In genomic region chr2:131492015-131492417, GRCh38 we compare ENCODE assay signal across 8 cellular contexts. TPM values are rescaled to one million over a fixed set of nuclear protein-coding genes. Genes with fewer than 3 reads are reported as not detected.
DNase-seq lines count a peak whose midpoint lies in the region; ATAC-seq, FAIRE-seq and TF ChIP-seq lines count a peak whose summit lies in the region.
"Not testable (repeated sequence)": the region's sequence is repeated elsewhere in the genome, so short reads cannot be mapped to it uniquely, and the experiment has no call there.

MZT2A (minus strand) TSS chr2:131492397; CDS start chr2:131492376, 21 bp downstream.

- not testable (repeated sequence) for H3K9me3 Mint-ChIP-seq in activated CD8-positive, alpha-beta memory T cell treated with anti-CD3 and anti-CD28 coated beads, Interleukin-2, amount 10 ng/mL, durations not matched to agents 7 days and 5 days (ENCODE audit: low read depth)

- H3K18ac ChIP-seq in H1 (ENCODE audit: extremely low read depth, low read length): peak within 1 kb of the TSS; percentile 95

- no CpG with 5 or more reads among the region's 53 CpGs for WGBS in A549 (ENCODE audit: missing lambda C conversion rate)
- no CpG with 5 or more reads among the region's 53 CpGs for WGBS in H1 (ENCODE audit: extremely low coverage in 1 of 2, insufficient coverage in 1 of 2, insufficient read length in 1 of 2, insufficient replicate concordance in 2 of 2, low coverage in 1 of 2, low lambda C conversion rate in 2 of 2, missing lambda C conversion rate in 1 of 2), 2 experiments
- 1% methylated on average over 14 to 53 of the region's 53 CpGs for WGBS in psoas muscle, 3 donors

- H2BK12ac ChIP-seq in H1 (ENCODE audit: low read depth, low read length): not testable (repeated sequence)

- H3K4me2 ChIP-seq in A549 (peak within 1 kb of the TSS; percentile 99), Karpas-422 (ENCODE audit: low read depth, low read length, poor library complexity, severe bottlenecking) (peak within 1 kb of the TSS; percentile 76), H1 (ENCODE audit: insufficient read depth in 1 of 2, low read depth in 2 of 2, low read length in 2 of 2) (peak within 1 kb of the TSS; percentile 41 to 96)

- H3K27ac ChIP-seq in A549: peak within 1 kb of the TSS; percentile 98 to 99
- H3K27ac ChIP-seq in Karpas-422 (ENCODE audit: low read length): peak within 1 kb of the TSS; percentile 83
- peak within 1 kb of the TSS; percentile 94 for H3K27ac ChIP-seq in H1 (ENCODE audit: low read depth, low read length)
- peak within 1 kb of the TSS; percentile 88 for H3K27ac ChIP-seq in layer of hippocampus (ENCODE audit: low read depth, low read length)
- H3K27ac ChIP-seq in psoas muscle: peak within 1 kb of the TSS; percentile 84

- not testable (repeated sequence) for H3K14ac ChIP-seq in H1 (ENCODE audit: insufficient read length)

- CTCF ChIA-PET in A549 (lab: Yijun Ruan, JAX) (interaction anchor here (0.6 to 2.7 kb wide), 21 partner anchors 9 to 753 kb away, joined by 3 to 25 read pairs (median 5); partner anchors contain the start of gene CCDC74A), H1 (lab: Charles Lee; ENCODE audit: partially characterized antibody) (interaction anchor here (0.6 to 6.3 kb wide), 17 partner anchors 10 to 1695 kb away, joined by 3 to 53 read pairs (median 4); no protein-coding TSS in a partner anchor)
- CTCF ChIA-PET in activated CD8-positive, alpha-beta memory T cell treated with anti-CD3 and anti-CD28 coated beads, Interleukin-2, amount 10 ng/mL, durations not matched to agents 7 days and 5 days (lab: Charles Lee): interaction anchor here (1.2 to 2.6 kb wide), 10 partner anchors 12 to 338 kb away, joined by 3 to 25 read pairs (median 9); partner anchors contain the start of gene CCDC74A

- H2BK20ac ChIP-seq in H1 (ENCODE audit: low read length): not testable (repeated sequence)

- H4K91ac ChIP-seq in H1 (replicated peaks; ENCODE audit: insufficient read length, low read length): peak within 1 kb of the TSS; percentile 69

- not testable (repeated sequence) for H3K9me2 ChIP-seq in Karpas-422 (replicated peaks; ENCODE audit: insufficient read depth, low read length)

- H3K56ac ChIP-seq in H1 (replicated peaks; ENCODE audit: insufficient read length, low read depth, low read length): peak within 1 kb of the TSS; percentile 90

- H3K27ac Mint-ChIP-seq in activated CD8-positive, alpha-beta memory T cell treated with anti-CD3 and anti-CD28 coated beads, Interleukin-2, amount 10 ng/mL, durations not matched to agents 7 days and 5 days: peak within 1 kb of the TSS; percentile 98

- peak within 1 kb of the TSS; percentile 69 for H3K4ac ChIP-seq in H1 (replicated peaks; ENCODE audit: insufficient read length, low read depth, low read length)

- H3K4me1 Mint-ChIP-seq in activated CD8-positive, alpha-beta memory T cell treated with anti-CD3 and anti-CD28 coated beads, Interleukin-2, amount 10 ng/mL, durations not matched to agents 7 days and 5 days: peaks cover 44% of the 10 kb centered on the region

- not testable (repeated sequence) for DNase-seq in A549 (ENCODE audit: low read depth in 1 of 2, low spot score in 1 of 2); Karpas-422; activated CD8-positive, alpha-beta memory T cell treated with anti-CD3 and anti-CD28 coated beads, Interleukin-2, amount 10 ng/mL, durations not matched to agents 7 days and 5 days; H1 (ENCODE audit: low read depth in 1 of 2, low spot score in 2 of 2)
- DNase-seq in psoas muscle: peak in 1 of 2 donors; percentile 67

- H3K79me2 ChIP-seq in Karpas-422 (ENCODE audit: low read length) (peaks cover 85% of the 10 kb centered on the region), H1 (ENCODE audit: control insufficient read depth in 1 of 2, insufficient read depth in 2 of 2, low read length in 2 of 2) (peaks cover 31 to 55% of the 10 kb centered on the region in 2 experiments)

- H3K23me2 ChIP-seq in H1 (ENCODE audit: low read depth, low read length): not testable (repeated sequence)

- H2BK5ac ChIP-seq in H1 (ENCODE audit: low read depth, low read length): peak within 1 kb of the TSS; percentile 90

- not testable (repeated sequence) for H3K23ac ChIP-seq in H1 (ENCODE audit: insufficient read length)

- H3K4me1 ChIP-seq in A549: peaks cover 26% of the 10 kb centered on the region; the same call in 2 of the 3 replicates
- peaks cover 47% of the 10 kb centered on the region for H3K4me1 ChIP-seq in Karpas-422 (ENCODE audit: low read length)
- not testable (repeated sequence) for H3K4me1 ChIP-seq in H1 (replicated peaks in 1 of 4; ENCODE audit: control insufficient read depth in 3 of 4, insufficient read depth in 4 of 4, low read length in 3 of 4); psoas muscle

- not testable (repeated sequence) for H3K9me3 ChIP-seq in A549; Karpas-422 (ENCODE audit: low read length); H1 (ENCODE audit: insufficient read depth in 2 of 2, low read depth in 1 of 2, low read length in 1 of 2); psoas muscle

- H4K8ac ChIP-seq in H1 (ENCODE audit: extremely low read depth, insufficient read depth, low read length): peak within 1 kb of the TSS; percentile 99

- ATAC-seq in A549 (peak; percentile 5 to 35; a peak in 5 of 6 replicates), GM18870 (IDR thresholded peaks at IDR 0.05; ENCODE audit: unreplicated experiment) (peak; percentile 22), HG02678 (IDR thresholded peaks at IDR 0.05; ENCODE audit: unreplicated experiment) (peak; percentile 15)
- ATAC-seq in activated CD8-positive, alpha-beta memory T cell treated with anti-CD3 and anti-CD28 coated beads, Interleukin-2, amount 10 ng/mL, durations not matched to agents 7 days and 5 days: peak; percentile 6
- ATAC-seq in psoas muscle: not testable (repeated sequence)

- not testable (repeated sequence) for H3K27me3 Mint-ChIP-seq in activated CD8-positive, alpha-beta memory T cell treated with anti-CD3 and anti-CD28 coated beads, Interleukin-2, amount 10 ng/mL, durations not matched to agents 7 days and 5 days

- H3K36me3 ChIP-seq in Karpas-422 (ENCODE audit: insufficient read depth, low read length); H1 (ENCODE audit: control insufficient read depth in 2 of 4, insufficient read depth in 4 of 4, low read length in 3 of 4); psoas muscle (ENCODE audit: insufficient read depth in 1 of 2, low read depth in 1 of 2): not testable (repeated sequence)

- peak within 1 kb of the TSS; percentile 96 for H3K4me3 Mint-ChIP-seq in activated CD8-positive, alpha-beta memory T cell treated with anti-CD3 and anti-CD28 coated beads, Interleukin-2, amount 10 ng/mL, durations not matched to agents 7 days and 5 days

- not testable (repeated sequence) for TF ChIP-seq EP300 in A549 (IDR thresholded peaks at IDR 0.05); H1 (IDR thresholded peaks at IDR 0.05; ENCODE audit: borderline replicate concordance in 1 of 2, low read depth in 2 of 2, low read length in 2 of 2)

- peak within 1 kb of the TSS; percentile 90 for H4K5ac ChIP-seq in H1 (ENCODE audit: insufficient read length, low read depth, low read length)

- H2BK15ac ChIP-seq in H1 (ENCODE audit: low read length): not testable (repeated sequence)

- peak within 1 kb of the TSS; percentile 95; the same call in 1 of the 2 replicates for H2AFZ ChIP-seq in Karpas-422 (ENCODE audit: low read length)
- H2AFZ ChIP-seq in H1 (ENCODE audit: low read length): peak within 1 kb of the TSS; percentile 56; the same call in 1 of the 2 replicates

- not testable (repeated sequence) for FAIRE-seq in A549 (lab: Jason Lieb, UNC); H1 (lab: Jason Lieb, UNC)

- H3K4me3 ChIP-seq in A549: peak within 1 kb of the TSS; percentile 99
- peak within 1 kb of the TSS; percentile 91 for H3K4me3 ChIP-seq in Karpas-422 (ENCODE audit: low read length)
- peak within 1 kb of the TSS; percentile 72 to 97 (median 94) for H3K4me3 ChIP-seq in H1 (ENCODE audit: extremely low read depth in 1 of 4, insufficient read depth in 2 of 4, low read depth in 3 of 4, low read length in 4 of 4)
- peak within 1 kb of the TSS; percentile 90 for H3K4me3 ChIP-seq in psoas muscle

- H3K9ac ChIP-seq in Karpas-422 (ENCODE audit: low read length) (peak within 1 kb of the TSS; percentile 93), H1 (replicated peaks in 1 of 4; ENCODE audit: extremely low read depth in 1 of 4, low read depth in 3 of 4, low read length in 3 of 4) (peak within 1 kb of the TSS; percentile 80 to 98 (median 96))

- not testable (repeated sequence) for TF ChIP-seq POLR2A in A549 (IDR thresholded peaks at IDR 0.05; ENCODE audit: low read length); H1 (IDR thresholded peaks at IDR 0.05; ENCODE audit: control extremely low read depth in 1 of 2, low read depth in 2 of 2, low read length in 2 of 2)

- H2BK120ac ChIP-seq in H1 (replicated peaks; ENCODE audit: low read depth, low read length): not testable (repeated sequence)

- not testable (repeated sequence) for H3K79me1 ChIP-seq in H1 (ENCODE audit: low read depth, low read length)

- TF ChIP-seq RAD21 in A549 (conservative IDR thresholded peaks at IDR 0.05 in 1 of 2, IDR thresholded peaks at IDR 0.05 in 1 of 2); H1 (IDR thresholded peaks at IDR 0.05 in 1 of 2, conservative IDR thresholded peaks at IDR 0.05 in 1 of 2; ENCODE audit: low read depth in 2 of 2, low read length in 2 of 2): not testable (repeated sequence)

- intact Hi-C loops in psoas muscle (cut with DNase I): loop anchor here (10.0 kb wide), 1 partner anchor 183 kb away; no protein-coding TSS in a partner anchor

- H2AK5ac ChIP-seq in H1 (ENCODE audit: low read depth, low read length): 0 out of 2 replicates have a peak within 1 kb of the TSS, but pooled peaks have one; percentile 75

- POLR2A ChIA-PET in A549 (lab: Yijun Ruan, JAX): interaction anchor here (1.1 to 1.3 kb wide), 2 partner anchors 181 to 190 kb away, joined by 3 to 5 read pairs; no protein-coding TSS in a partner anchor
- POLR2A ChIA-PET in H1 (lab: Charles Lee; ENCODE audit: partially characterized antibody): interaction anchor here (0.7 to 2.2 kb wide), 6 partner anchors 9 to 79 kb away, joined by 3 to 8 read pairs (median 4); no protein-coding TSS in a partner anchor

- H3K27me3 ChIP-seq in Karpas-422 (ENCODE audit: low read length); H1 (replicated peaks in 1 of 4; ENCODE audit: control insufficient read depth in 3 of 4, extremely low read depth in 1 of 4, insufficient read depth in 3 of 4, low read length in 3 of 4); layer of hippocampus (ENCODE audit: control insufficient read depth, insufficient read depth, low read length); psoas muscle (ENCODE audit: insufficient read depth in 3 of 3, low read length in 2 of 3): not testable (repeated sequence)

- peaks cover 12% of the 10 kb centered on the region; the same call in 1 of the 2 replicates for H4K20me1 ChIP-seq in Karpas-422 (ENCODE audit: insufficient read depth, low read depth, low read length)
- H4K20me1 ChIP-seq in H1 (replicated peaks in 1 of 2; ENCODE audit: control insufficient read depth in 1 of 2, insufficient read depth in 2 of 2, low read length in 2 of 2): not testable (repeated sequence)

- peaks cover 12% of the 10 kb centered on the region for H3K36me3 Mint-ChIP-seq in activated CD8-positive, alpha-beta memory T cell treated with anti-CD3 and anti-CD28 coated beads, Interleukin-2, amount 10 ng/mL, durations not matched to agents 7 days and 5 days

- not testable (repeated sequence) for TF ChIP-seq CTCF in A549 (IDR thresholded peaks at IDR 0.05); H1 (IDR thresholded peaks at IDR 0.05; ENCODE audit: control extremely low read depth in 1 of 3, insufficient read depth in 1 of 3, low read depth in 1 of 3, low read length in 3 of 3); psoas muscle (IDR thresholded peaks at IDR 0.05)

RNA-seq across cellular contexts. Expression of gene MZT2A, which starts in this region (rescaled TPM):
- polyA plus RNA-seq in A549 (2011; rRNA removed) (58.1 and 69.2 TPM in 2 replicates), A549 (2017; fragmentation: RNase III; extraction: RNeasy Plus Mini Kit Qiagen cat#74134 plus additional on column Dnase treatment) (118 to 129 TPM (median 119 TPM) in 3 replicates), H1 (2011; rRNA removed) (120 and 200 TPM in 2 replicates), psoas muscle (10 to 100 TPM; 22.1 to 41.4 (median 34.8) TPM)
- 320 and 378 TPM in 2 replicates for polyA plus RNA-seq in A549 (2012; cell fraction: cytosol; rRNA removed)
- 233 and 288 TPM in 2 replicates for polyA plus RNA-seq in A549 (2012; cell fraction: nucleus; rRNA removed)
- polyA minus RNA-seq in A549 (2011; rRNA and poly(A)+ RNA removed): 10.9 and 15.9 TPM in 2 replicates
- total RNA-seq in Karpas-422 (2014; rRNA removed; shearing (Covaris generic); ENCODE audit: low replicate concordance): 119 and 342 TPM in 2 replicates
- 100 to 1,000 TPM; 198 to 262 TPM for total RNA-seq in activated CD8-positive, alpha-beta memory T cell treated with anti-CD3 and anti-CD28 coated beads, Interleukin-2, amount 10 ng/mL, durations not matched to agents 7 days and 5 days
- 116 and 123 TPM in 2 replicates for total RNA-seq in H1 (2021; fragmentation: NEBNext Ultra II Directional; extraction: Animal tissue kit (Norgen Biotek cat#: 25700))
- 133 TPM for polyA plus RNA-seq in H1 (2011; cell fraction: cytosol; rRNA removed)
- polyA plus RNA-seq in H1 (2011; cell fraction: nucleus; rRNA removed): 91.2 TPM
- polyA plus RNA-seq in H1 (2012, experiment 1 of 2): 105 to 148 TPM (median 143 TPM) in 4 replicates
- polyA plus RNA-seq in H1 (2012, experiment 2 of 2): 91.0 TPM
- 223 TPM for polyA plus RNA-seq in H1 (2013, experiment 1 of 2)
- 213 TPM for polyA plus RNA-seq in H1 (2013, experiment 2 of 2)
- polyA minus RNA-seq in H1 (2011; rRNA and poly(A)+ RNA removed): 7.2 and 10.3 TPM in 2 replicates
- 37.4 TPM for polyA minus RNA-seq in H1 (2011; cell fraction: cytosol; rRNA and poly(A)+ RNA removed)
- 45.0 TPM for polyA minus RNA-seq in H1 (2011; cell fraction: nucleus; rRNA and poly(A)+ RNA removed)
- 10 to 100 TPM; 30.8 to 46.5 (median 33.3) TPM for total RNA-seq in psoas muscle
